In genomic region chr1:100530901-100531487, GRCh38 we compare ENCODE assay signal across 8 cellular contexts. TPM values are rescaled to one million over a fixed set of nuclear protein-coding genes. Genes with fewer than 3 reads are reported as not detected.
A peak's percentile ranks its signal among the peaks of the same experiment; 100 is the strongest.
DNase-seq lines count a peak whose midpoint lies in the region; ATAC-seq and TF ChIP-seq lines count a peak whose summit lies in the region.

No MANE protein-coding gene starts in this region.

- CTCF ChIA-PET in BJ (lab: Yijun Ruan, JAX) (no interaction called here), Caco-2 (lab: Charles Lee) (no interaction called here)
- CTCF ChIA-PET in activated CD8-positive, alpha-beta T cell treated with anti-CD3 and anti-CD28 coated beads for 36 hours (lab: Charles Lee), result interaction anchor here (0.8 to 3.6 kb wide), 6 partner anchors 10 to 182 kb away, joined by 3 to 24 read pairs (median 4); no protein-coding TSS in a partner anchor
- CTCF ChIA-PET in naive thymus-derived CD4-positive, alpha-beta T cell (lab: Charles Lee), result no interaction called here

- H3K4me3 Mint-ChIP-seq in activated CD8-positive, alpha-beta T cell treated with anti-CD3 and anti-CD28 coated beads for 36 hours, result no peak overlapping the region
- peak overlapping the region in 8 of 10 donors; percentile 20 to 61 (median 52) for H3K4me3 Mint-ChIP-seq in naive thymus-derived CD4-positive, alpha-beta T cell
- H3K4me3 Mint-ChIP-seq in Caco-2 (ENCODE audit: unreplicated experiment), result no peak overlapping the region
- no peak overlapping the region for H3K4me3 Mint-ChIP-seq in chondrocyte (ENCODE audit: unreplicated experiment)

- DNase-seq in BJ (ENCODE audit: low read depth) (peak; percentile 1), SK-N-DZ (ENCODE audit: low spot score) (no peak), Caco-2 (no peak), chondrocyte (ENCODE audit: low spot score) (no peak)
- DNase-seq in activated CD8-positive, alpha-beta T cell treated with anti-CD3 and anti-CD28 coated beads for 36 hours, result peak; percentile 55
- peak in 6 of 9 donors; percentile 8 to 46 (median 30) for DNase-seq in naive thymus-derived CD4-positive, alpha-beta T cell

- H3K36me3 Mint-ChIP-seq in activated CD8-positive, alpha-beta T cell treated with anti-CD3 and anti-CD28 coated beads for 36 hours (ENCODE audit: low read depth), result no peaks in the 10 kb centered on the region
- H3K36me3 Mint-ChIP-seq in naive thymus-derived CD4-positive, alpha-beta T cell, result no peaks in the 10 kb centered on the region
- no peaks in the 10 kb centered on the region for H3K36me3 Mint-ChIP-seq in Caco-2 (ENCODE audit: insufficient read depth, unreplicated experiment)
- no peaks in the 10 kb centered on the region for H3K36me3 Mint-ChIP-seq in chondrocyte (ENCODE audit: low read depth)

- no peak overlapping the region for H3K27ac ChIP-seq in naive thymus-derived CD4-positive, alpha-beta T cell (ENCODE audit: low read depth, low read length)

- H3K27me3 ChIP-seq in BJ (ENCODE audit: control insufficient read depth, insufficient read depth, low read length) (peaks cover 8% of the 10 kb centered on the region), Caco-2 (replicated peaks; ENCODE audit: control insufficient read depth, insufficient read depth, low read length) (no peaks in the 10 kb centered on the region)
- no peaks in the 10 kb centered on the region for H3K27me3 ChIP-seq in naive thymus-derived CD4-positive, alpha-beta T cell (ENCODE audit: control insufficient read depth in 2 of 2, insufficient read depth in 2 of 2, low read length in 2 of 2)

- H3K4me1 ChIP-seq in naive thymus-derived CD4-positive, alpha-beta T cell (ENCODE audit: control insufficient read depth in 2 of 2, insufficient read depth in 2 of 2, low read length in 2 of 2), result peaks cover 14 to 33% of the 10 kb centered on the region in 2 donors
- no peaks in the 10 kb centered on the region for H3K4me1 ChIP-seq in Caco-2

- no peaks in the 10 kb centered on the region for H3K9me3 ChIP-seq in naive thymus-derived CD4-positive, alpha-beta T cell (ENCODE audit: control insufficient read depth in 2 of 3, low read length in 3 of 3)
- no peaks in the 10 kb centered on the region for H3K9me3 ChIP-seq in Caco-2

- H3K36me3 ChIP-seq in BJ (ENCODE audit: control insufficient read depth, insufficient read depth, low read length) (no peaks in the 10 kb centered on the region), Caco-2 (ENCODE audit: control insufficient read depth, insufficient read depth, low read length) (no peaks in the 10 kb centered on the region)
- no peaks in the 10 kb centered on the region for H3K36me3 ChIP-seq in naive thymus-derived CD4-positive, alpha-beta T cell (ENCODE audit: control insufficient read depth in 2 of 3, insufficient read depth in 3 of 3, low read length in 3 of 3)

- TF ChIP-seq CTCF in BJ (IDR thresholded peaks at IDR 0.05; ENCODE audit: insufficient read depth, low read depth, low read length) (no peak), Caco-2 (IDR thresholded peaks at IDR 0.05; ENCODE audit: insufficient read depth in 1 of 2, low read depth in 1 of 2, low read length in 1 of 2, severe bottlenecking in 1 of 2, unreplicated experiment in 1 of 2) (no peak), chondrocyte (IDR thresholded peaks at IDR 0.05) (no peak)
- TF ChIP-seq CTCF in activated CD8-positive, alpha-beta T cell treated with anti-CD3 and anti-CD28 coated beads for 36 hours (IDR thresholded peaks at IDR 0.05), result no peak

- POLR2A ChIA-PET in BJ (lab: Charles Lee), result no interaction called here
- POLR2A ChIA-PET in activated CD8-positive, alpha-beta T cell treated with anti-CD3 and anti-CD28 coated beads for 36 hours (lab: Charles Lee), result interaction anchor here (0.6 kb wide), 1 partner anchor 49 kb away, joined by 3 read pairs; no protein-coding TSS in a partner anchor
- POLR2A ChIA-PET in naive thymus-derived CD4-positive, alpha-beta T cell (lab: Charles Lee), result interaction anchor here (0.5 to 1.1 kb wide), 2 partner anchors 12 to 449 kb away, joined by 3 to 4 read pairs; no protein-coding TSS in a partner anchor
- POLR2A ChIA-PET in Caco-2 (lab: Charles Lee), result no interaction called here

- H3K4me3 ChIP-seq in BJ (ENCODE audit: low read depth, low read length), result no peak overlapping the region
- H3K4me3 ChIP-seq in naive thymus-derived CD4-positive, alpha-beta T cell (ENCODE audit: low read length), result peak overlapping the region; percentile 17
- H3K4me3 ChIP-seq in Caco-2 (ENCODE audit: low read depth, low read length), result no peak overlapping the region

- ATAC-seq in GM19035 (IDR thresholded peaks at IDR 0.05; ENCODE audit: unreplicated experiment) (peak; percentile 95), HG03175 (IDR thresholded peaks at IDR 0.05; ENCODE audit: unreplicated experiment) (peak; percentile 93)
- ATAC-seq in activated CD8-positive, alpha-beta T cell treated with anti-CD3 and anti-CD28 coated beads for 36 hours, result peak; percentile 95
- peak; percentile 94 for ATAC-seq in naive thymus-derived CD4-positive, alpha-beta T cell

- H3K27ac Mint-ChIP-seq in activated CD8-positive, alpha-beta T cell treated with anti-CD3 and anti-CD28 coated beads for 36 hours, result peak overlapping the region; percentile 62
- peak overlapping the region; percentile 32 to 88 (median 51) for H3K27ac Mint-ChIP-seq in naive thymus-derived CD4-positive, alpha-beta T cell
- H3K27ac Mint-ChIP-seq in Caco-2 (ENCODE audit: unreplicated experiment) (no peak overlapping the region), chondrocyte (ENCODE audit: unreplicated experiment) (no peak overlapping the region)

- H3K9me3 Mint-ChIP-seq in activated CD8-positive, alpha-beta T cell treated with anti-CD3 and anti-CD28 coated beads for 36 hours, result no peaks in the 10 kb centered on the region
- peaks cover 0 to 1% (median 0%) of the 10 kb centered on the region in 11 donors for H3K9me3 Mint-ChIP-seq in naive thymus-derived CD4-positive, alpha-beta T cell
- H3K9me3 Mint-ChIP-seq in Caco-2 (ENCODE audit: unreplicated experiment) (no peaks in the 10 kb centered on the region), chondrocyte (ENCODE audit: low read depth) (no peaks in the 10 kb centered on the region)

- no TSS peak for BruUV-seq in Caco-2 (replicated peaks; lab: Mats Ljungman, UMichigan)

- H3K4me1 Mint-ChIP-seq in activated CD8-positive, alpha-beta T cell treated with anti-CD3 and anti-CD28 coated beads for 36 hours (ENCODE audit: low read depth), result peaks cover 33% of the 10 kb centered on the region
- peaks cover 28 to 36% (median 34%) of the 10 kb centered on the region in 7 donors for H3K4me1 Mint-ChIP-seq in naive thymus-derived CD4-positive, alpha-beta T cell
- H3K4me1 Mint-ChIP-seq in Caco-2 (ENCODE audit: low read depth, unreplicated experiment) (no peaks in the 10 kb centered on the region), chondrocyte (ENCODE audit: low read depth) (peaks cover 32% of the 10 kb centered on the region)

- peaks cover 2% of the 10 kb centered on the region for H3K27me3 Mint-ChIP-seq in activated CD8-positive, alpha-beta T cell treated with anti-CD3 and anti-CD28 coated beads for 36 hours
- H3K27me3 Mint-ChIP-seq in naive thymus-derived CD4-positive, alpha-beta T cell, result peaks cover 3 to 30% (median 10%) of the 10 kb centered on the region in 5 donors
- peaks cover 12% of the 10 kb centered on the region for H3K27me3 Mint-ChIP-seq in Caco-2 (ENCODE audit: insufficient read depth, unreplicated experiment)
- H3K27me3 Mint-ChIP-seq in chondrocyte (ENCODE audit: low read depth), result peaks cover 12% of the 10 kb centered on the region

- intact Hi-C loops in activated CD8-positive, alpha-beta T cell treated with anti-CD3 and anti-CD28 coated beads for 36 hours (cut with micrococcal nuclease), result loop anchor here (10.0 kb wide), 1 partner anchor 334 kb away; no protein-coding TSS in a partner anchor
- intact Hi-C loops in naive thymus-derived CD4-positive, alpha-beta T cell (cut with micrococcal nuclease), result loop anchor here (5.0 to 10.0 kb wide), 2 partner anchors 336 to 396 kb away; partner anchors contain the start of genes SASS6 (in 1 of the 2) and TRMT13 (in 1 of the 2)
- intact Hi-C loops in Caco-2 (cut with micrococcal nuclease; ENCODE audit: unreplicated experiment), result no loop called here

RNA-seq across cellular contexts. Expression of gene GPR88, which starts 6.9 kb away (rescaled TPM):
- not detected in 2 replicates for polyA plus RNA-seq in BJ (2011; rRNA removed)
- polyA minus RNA-seq in BJ (2011; rRNA and poly(A)+ RNA removed), result not detected in 2 replicates
- under 1 TPM; 0.07 to 0.09 TPM for total RNA-seq in activated CD8-positive, alpha-beta T cell treated with anti-CD3 and anti-CD28 coated beads for 36 hours
- under 1 TPM in 4 of 5 experiments, not detected in 1; 0.08 to 0.16 (median 0.12) TPM for total RNA-seq in naive thymus-derived CD4-positive, alpha-beta T cell
- polyA plus RNA-seq in naive thymus-derived CD4-positive, alpha-beta T cell, result not detected
- polyA plus RNA-seq in SK-N-DZ (2014; cell fraction: cytosol; rRNA removed), result 0.03 TPM in 1 of 2 replicates, not detected in the other
- polyA plus RNA-seq in SK-N-DZ (2014; cell fraction: nucleus; rRNA removed), result not detected in 2 replicates
- not detected in 2 replicates for total RNA-seq in Caco-2 (2022)
- not detected in 3 replicates for total RNA-seq in chondrocyte

Comparison
In these comparisons a context has a peak if more than half of its experiments do, and no peak if none do; other contexts are left out.
1. DNase-seq: peak in BJ (single experiment), activated CD8-positive, alpha-beta T cell treated with anti-CD3 and anti-CD28 coated beads for 36 hours (single experiment) and naive thymus-derived CD4-positive, alpha-beta T cell (6 of 9); none in SK-N-DZ (single experiment), Caco-2 (0 of 2) and chondrocyte (single experiment).
2. H3K27ac Mint-ChIP-seq: peak in activated CD8-positive, alpha-beta T cell treated with anti-CD3 and anti-CD28 coated beads for 36 hours (single experiment) and naive thymus-derived CD4-positive, alpha-beta T cell (9 of 9); none in Caco-2 (single experiment) and chondrocyte (single experiment).
3. H3K4me3 Mint-ChIP-seq: peak in naive thymus-derived CD4-positive, alpha-beta T cell (8 of 10); none in activated CD8-positive, alpha-beta T cell treated with anti-CD3 and anti-CD28 coated beads for 36 hours (single experiment), Caco-2 (single experiment) and chondrocyte (single experiment).
4. POLR2A ChIA-PET loops: an anchor here in activated CD8-positive, alpha-beta T cell treated with anti-CD3 and anti-CD28 coated beads for 36 hours (0.6 kb wide) and naive thymus-derived CD4-positive, alpha-beta T cell (0.5 to 1.1 kb wide); none called in BJ and Caco-2.
5. Peak in every context shown above with its lines, with median percentiles within 50 percentile points of each other: ATAC-seq.